In genomic region chr19:16921766-16922591, GRCh38 we compare ENCODE assay signal across 18 cellular contexts. TPM values are rescaled to one million over a fixed set of nuclear protein-coding genes. Genes with fewer than 3 reads are reported as not detected.
"Had no signal": no experiment of that assay in that cellular context is flagged by ENCODE, and none has a peak within 500 bp of the region (broad histone marks: within the 10 kb centered on the region; RNA-seq: fewer than 3 reads in every experiment).

No MANE protein-coding gene starts in this region.

- H3K27ac Mint-ChIP-seq: activated naive CD8-positive, alpha-beta T cell treated with anti-CD3 and anti-CD28 coated beads, Interleukin-2, amount 10 ng/mL, durations not matched to agents 7 days and 5 days; activated T-cell treated with anti-CD3 and anti-CD28 coated beads, Interleukin-2, amount 50 U/mL, for 24 hours; mesothelial cell of epicardium had no signal

- H3K4me1 Mint-ChIP-seq: activated naive CD8-positive, alpha-beta T cell treated with anti-CD3 and anti-CD28 coated beads, Interleukin-2, amount 10 ng/mL, durations not matched to agents 7 days and 5 days; mesothelial cell of epicardium had no signal

- ATAC-seq: heart left ventricle; left ventricle myocardium superior; stimulated activated naive CD8-positive, alpha-beta T cell treated with anti-CD3 and anti-CD28 coated beads, Interleukin-15, amount 100 ng/mL, for 72 hours had no signal

- H3K4me3 Mint-ChIP-seq: activated naive CD8-positive, alpha-beta T cell treated with anti-CD3 and anti-CD28 coated beads, Interleukin-2, amount 10 ng/mL, durations not matched to agents 7 days and 5 days; activated T-cell treated with anti-CD3 and anti-CD28 coated beads, Interleukin-2, amount 50 U/mL, for 24 hours; mesothelial cell of epicardium; stimulated activated naive CD8-positive, alpha-beta T cell treated with anti-CD3 and anti-CD28 coated beads, Interleukin-15, amount 100 ng/mL, for 72 hours had no signal

- H3K27me3 ChIP-seq: ascending aorta, cardiac muscle cell, heart left ventricle, testis had no signal

- H3K79me2 ChIP-seq: parathyroid adenoma had no signal

- H3K36me3 Mint-ChIP-seq: activated naive CD8-positive, alpha-beta T cell treated with anti-CD3 and anti-CD28 coated beads, Interleukin-2, amount 10 ng/mL, durations not matched to agents 7 days and 5 days had no signal

- H3K9me3 ChIP-seq: testis had no signal

- H3K4me3 ChIP-seq: ascending aorta, cardiac muscle cell, heart left ventricle, testis had no signal

- H2AFZ ChIP-seq: parathyroid adenoma had no signal

- DNase-seq: activated CD4-positive, CD25-positive, alpha-beta regulatory T cell; activated gamma-delta T cell; activated naive CD8-positive, alpha-beta T cell treated with anti-CD3 and anti-CD28 coated beads, Interleukin-2, amount 10 ng/mL, durations not matched to agents 7 days and 5 days; activated T-cell treated with anti-CD3 and anti-CD28 coated beads, Interleukin-2, amount 50 U/mL, for 24 hours; foreskin melanocyte; heart left ventricle; left ventricle myocardium superior; retina; stimulated activated CD4-positive, alpha-beta T cell treated with anti-CD3 and anti-CD28 coated beads, Interleukin-15, amount 100 ng/mL, for 24 hours; stimulated activated CD4-positive, alpha-beta T cell treated with anti-CD3 and anti-CD28 coated beads, Interleukin-4, amount 100 ng/mL, for 24 hours; stimulated activated naive CD8-positive, alpha-beta T cell treated with anti-CD3 and anti-CD28 coated beads, Interleukin-15, amount 100 ng/mL, for 72 hours; T-helper 2 cell; testis had no signal

- H3K27ac ChIP-seq: ascending aorta, cardiac muscle cell, heart left ventricle, parathyroid adenoma, testis had no signal

- H3K36me3 ChIP-seq: ascending aorta, cardiac muscle cell had no signal

- H3K4me1 ChIP-seq: ascending aorta, heart left ventricle, parathyroid adenoma, testis had no signal

- H3K27me3 Mint-ChIP-seq: activated naive CD8-positive, alpha-beta T cell treated with anti-CD3 and anti-CD28 coated beads, Interleukin-2, amount 10 ng/mL, durations not matched to agents 7 days and 5 days; stimulated activated naive CD8-positive, alpha-beta T cell treated with anti-CD3 and anti-CD28 coated beads, Interleukin-15, amount 100 ng/mL, for 72 hours had no signal

- H3K9ac ChIP-seq: parathyroid adenoma had no signal

RNA-seq across cellular contexts. Expression of gene F2RL3, which starts 33.2 kb away (rescaled TPM):
- total RNA-seq: mesothelial cell of epicardium, myocyte had no signal
